In the genomic region with DNA sequence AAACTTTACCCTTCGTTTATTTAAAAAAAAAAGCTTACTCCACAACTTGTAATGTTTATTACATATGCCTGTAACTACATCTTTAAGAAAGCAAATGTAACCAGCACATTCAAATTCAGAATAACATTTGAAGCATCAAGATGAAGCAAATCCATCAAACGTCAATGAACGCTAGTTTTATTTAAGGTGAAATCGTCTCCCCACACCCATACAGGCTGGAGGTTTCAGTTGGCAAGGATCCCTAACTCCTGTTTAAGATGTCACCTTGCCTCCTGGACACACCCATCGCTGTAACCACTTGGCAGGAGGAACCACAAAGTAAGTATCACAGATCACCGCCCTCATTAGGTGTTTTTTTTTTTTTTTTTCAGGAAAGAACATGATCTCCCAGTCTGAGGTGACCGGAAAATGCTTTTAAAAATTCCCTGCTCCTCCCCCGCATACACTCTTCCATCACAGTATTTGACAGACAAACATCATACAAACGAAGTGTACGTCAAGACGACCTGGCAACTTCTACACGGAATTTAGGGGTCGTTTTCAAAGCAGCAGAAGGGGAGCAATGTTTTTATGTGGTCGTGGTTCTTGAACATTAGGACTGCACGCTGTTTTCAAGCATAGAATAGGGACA, we compare ENCODE assay signal across 8 cellular contexts. TPM values are rescaled to one million over a fixed set of nuclear protein-coding genes. Genes with fewer than 3 reads are reported as not detected.
DNase-seq lines count a peak whose midpoint lies in the region; ATAC-seq lines count a peak whose summit lies in the region.

No MANE protein-coding gene starts in this region.

- peaks cover 2% of the 10 kb centered on the region for H3K27me3 Mint-ChIP-seq in activated naive CD4-positive, alpha-beta T cell treated with anti-CD3 and anti-CD28 coated beads for 36 hours (ENCODE audit: low read depth)

- peak overlapping the region; percentile 86 for H3K4me3 Mint-ChIP-seq in activated naive CD4-positive, alpha-beta T cell treated with anti-CD3 and anti-CD28 coated beads for 36 hours

- peaks cover 53% of the 10 kb centered on the region for H3K4me1 Mint-ChIP-seq in activated naive CD4-positive, alpha-beta T cell treated with anti-CD3 and anti-CD28 coated beads for 36 hours (ENCODE audit: low read depth)

- intact Hi-C loops in activated naive CD4-positive, alpha-beta T cell treated with anti-CD3 and anti-CD28 coated beads for 36 hours (cut with micrococcal nuclease): no loop called here
- intact Hi-C loops in left cardiac atrium (cut with DNase I): no loop called here

- peak; percentile 69 for DNase-seq in activated naive CD4-positive, alpha-beta T cell treated with anti-CD3 and anti-CD28 coated beads for 36 hours
- DNase-seq in activated naive CD4-positive, alpha-beta T cell treated with anti-CD3 and anti-CD28 coated beads, Interleukin-2, amount 50 U/mL, for 16 hours: no peak
- DNase-seq in NCI-H2171 (lab: John Stamatoyannopoulos, UW): peak; percentile 68
- DNase-seq in activated gamma-delta T cell treated with anti-CD3 and anti-CD28 coated beads, Interleukin-2, amount 50 U/mL, for 16 hours (ENCODE audit: low read depth): peak; percentile 0
- DNase-seq in left cardiac atrium: peak; percentile 39
- peak; percentile 81 for DNase-seq in renal cortical epithelial cell (ENCODE audit: low read depth)
- no peak for DNase-seq in NCI-H526 treated with DMSO at 0.1 percent for 48 hours (lab: John Stamatoyannopoulos, UW)

- no peaks in the 10 kb centered on the region for H3K9me3 Mint-ChIP-seq in activated naive CD4-positive, alpha-beta T cell treated with anti-CD3 and anti-CD28 coated beads for 36 hours

- CTCF ChIA-PET in activated naive CD4-positive, alpha-beta T cell treated with anti-CD3 and anti-CD28 coated beads for 36 hours (lab: Charles Lee): interaction anchor here (1.0 kb wide), 1 partner anchor 79 kb away, joined by 3 read pairs; no protein-coding TSS in a partner anchor

- H3K27ac Mint-ChIP-seq in activated naive CD4-positive, alpha-beta T cell treated with anti-CD3 and anti-CD28 coated beads for 36 hours: peak overlapping the region; percentile 95

- ATAC-seq in left cardiac atrium (peak in 1 of 2 donors; percentile 11), HG03442 (IDR thresholded peaks at IDR 0.05; ENCODE audit: unreplicated experiment) (no peak)

- H3K36me3 Mint-ChIP-seq in activated naive CD4-positive, alpha-beta T cell treated with anti-CD3 and anti-CD28 coated beads for 36 hours (ENCODE audit: low read depth): peaks cover 38% of the 10 kb centered on the region

RNA-seq across cellular contexts. Expression of a gene that starts 1.5 kb away (rescaled TPM):
- total RNA-seq in activated naive CD4-positive, alpha-beta T cell treated with anti-CD3 and anti-CD28 coated beads for 36 hours: 100 to 1,000 TPM; 445 to 449 TPM
- total RNA-seq in left cardiac atrium: 100 to 1,000 TPM; 435 to 492 TPM
- 1,076 and 1,878 TPM in 2 replicates for total RNA-seq in renal cortical epithelial cell

RNA-seq across cellular contexts. Expression of a gene that starts 19.7 kb away (rescaled TPM):
- under 1 TPM in 1 of 2 experiments, not detected in 1; 0.27 TPM for total RNA-seq in activated naive CD4-positive, alpha-beta T cell treated with anti-CD3 and anti-CD28 coated beads for 36 hours
- total RNA-seq in left cardiac atrium (not detected), renal cortical epithelial cell (0.20 and 0.52 TPM in 2 replicates)

Comparison
In these comparisons a context has a peak if more than half of its experiments do, and no peak if none do; other contexts are left out.
1. DNase-seq: peak in activated naive CD4-positive, alpha-beta T cell treated with anti-CD3 and anti-CD28 coated beads for 36 hours (single experiment), NCI-H2171 (single experiment), activated gamma-delta T cell treated with anti-CD3 and anti-CD28 coated beads, Interleukin-2, amount 50 U/mL, for 16 hours (single experiment), left cardiac atrium (single experiment) and renal cortical epithelial cell (single experiment); none in activated naive CD4-positive, alpha-beta T cell treated with anti-CD3 and anti-CD28 coated beads, Interleukin-2, amount 50 U/mL, for 16 hours (single experiment) and NCI-H526 treated with DMSO at 0.1 percent for 48 hours (single experiment).